ENCODE assay signal across 8 cellular contexts in genomic region chr12:12266873-12267634, GRCh38. TPM values are rescaled to one million over a fixed set of nuclear protein-coding genes. Genes with fewer than 3 reads are reported as not detected.
DNase-seq lines count a peak whose midpoint lies in the region; ATAC-seq and TF ChIP-seq lines count a peak whose summit lies in the region.

LRP6 (minus strand) TSS chr12:12267044; CDS start chr12:12266735, 309 bp downstream.

- H3K4me3 ChIP-seq in HUES48 (ENCODE audit: low read depth, low read length) (peak within 1 kb of the TSS; percentile 92), OCI-LY1 (ENCODE audit: low read depth, low read length, poor library complexity, severe bottlenecking) (peak within 1 kb of the TSS; percentile 65), epithelial cell of proximal tubule (ENCODE audit: low read depth, low read length) (peak within 1 kb of the TSS; percentile 95), mucosa of descending colon (peak within 1 kb of the TSS; percentile 50)

- ATAC-seq in GM21390 (IDR thresholded peaks at IDR 0.05; ENCODE audit: unreplicated experiment): peak; percentile 86
- ATAC-seq in mucosa of descending colon: peak; percentile 97

- no peaks in the 10 kb centered on the region for H3K27me3 ChIP-seq in HUES48 (ENCODE audit: control insufficient read depth, insufficient read depth, low read length)
- H3K27me3 ChIP-seq in OCI-LY1 (ENCODE audit: insufficient read depth, low read length): no peaks in the 10 kb centered on the region

- H3K79me2 ChIP-seq in OCI-LY1 (ENCODE audit: insufficient read depth, low read length): no peaks in the 10 kb centered on the region

- peak; percentile 92 for DNase-seq in COLO668 (lab: John Stamatoyannopoulos, UW; ENCODE audit: unreplicated experiment)
- DNase-seq in activated T-cell treated with anti-CD3 and anti-CD28 coated beads for 48 hours (ENCODE audit: low read depth): peak; percentile 75
- peak; percentile 44 for DNase-seq in epithelial cell of proximal tubule (ENCODE audit: low read depth)
- peak; percentile 87 to 92 (median 88) for DNase-seq in mucosa of descending colon
- DNase-seq in stimulated activated CD8-positive, alpha-beta memory T cell treated with anti-CD3 and anti-CD28 coated beads, Interleukin-2, amount 100 ng/mL, for 48 hours (ENCODE audit: low read depth in 2 of 2): peak; percentile 56 to 66

- intact Hi-C loops in mucosa of descending colon (cut with DNase I, micrococcal nuclease): no loop called here

- H4K20me1 ChIP-seq in OCI-LY1 (ENCODE audit: insufficient read depth, low read length): no peaks in the 10 kb centered on the region

- TF ChIP-seq CTCF in OCI-LY1 (IDR thresholded peaks at IDR 0.05; ENCODE audit: low read length) (no peak), epithelial cell of proximal tubule (conservative IDR thresholded peaks at IDR 0.05; ENCODE audit: low read depth, low read length) (no peak), mucosa of descending colon (IDR thresholded peaks at IDR 0.05) (no peak)

- H3K9ac ChIP-seq in HUES48 (ENCODE audit: low read depth, low read length) (peak within 1 kb of the TSS; percentile 98), OCI-LY1 (ENCODE audit: low read length) (peak within 1 kb of the TSS; percentile 61)

- no peak within 1 kb of the TSS for H2AFZ ChIP-seq in OCI-LY1 (ENCODE audit: low read length)

- no peaks in the 10 kb centered on the region for H3F3A ChIP-seq in OCI-LY1 (ENCODE audit: insufficient read depth, low read length)

- H3K36me3 ChIP-seq in HUES48 (ENCODE audit: control insufficient read depth, insufficient read depth, low read length) (no peaks in the 10 kb centered on the region), OCI-LY1 (ENCODE audit: insufficient read depth, low read length) (no peaks in the 10 kb centered on the region), mucosa of descending colon (ENCODE audit: low read depth) (no peaks in the 10 kb centered on the region)

- peak within 1 kb of the TSS; percentile 97 for H3K27ac ChIP-seq in HUES48 (ENCODE audit: low read depth, low read length)
- H3K27ac ChIP-seq in OCI-LY1 (ENCODE audit: low read depth, low read length, poor library complexity, severe bottlenecking): no peak within 1 kb of the TSS

- H3K4me1 ChIP-seq in HUES48 (ENCODE audit: control insufficient read depth, insufficient read depth, low read length) (peaks cover 20% of the 10 kb centered on the region; the same call in 1 of the 2 replicates), OCI-LY1 (ENCODE audit: insufficient read depth, low read length, severe bottlenecking) (peaks cover 18% of the 10 kb centered on the region), mucosa of descending colon (ENCODE audit: low read depth) (peaks cover 4% of the 10 kb centered on the region)

- H3K9me3 ChIP-seq in HUES48 (ENCODE audit: control insufficient read depth, insufficient read depth, low read length): no peaks in the 10 kb centered on the region
- H3K9me3 ChIP-seq in OCI-LY1 (ENCODE audit: low read length): no peaks in the 10 kb centered on the region
- H3K9me3 ChIP-seq in mucosa of descending colon: no peaks in the 10 kb centered on the region

- no peaks in the 10 kb centered on the region for H3K9me2 ChIP-seq in OCI-LY1 (ENCODE audit: low read depth, low read length)

- H3K4me2 ChIP-seq in OCI-LY1 (ENCODE audit: low read length): peak within 1 kb of the TSS; percentile 63

RNA-seq across cellular contexts. Expression of gene LRP6, which starts in this region (rescaled TPM):
- total RNA-seq in epithelial cell of proximal tubule (9.3 and 23.8 TPM in 2 replicates), mucosa of descending colon (10 to 100 TPM; 32.2 to 57.2 (median 37.2) TPM)
